In the genomic region with DNA sequence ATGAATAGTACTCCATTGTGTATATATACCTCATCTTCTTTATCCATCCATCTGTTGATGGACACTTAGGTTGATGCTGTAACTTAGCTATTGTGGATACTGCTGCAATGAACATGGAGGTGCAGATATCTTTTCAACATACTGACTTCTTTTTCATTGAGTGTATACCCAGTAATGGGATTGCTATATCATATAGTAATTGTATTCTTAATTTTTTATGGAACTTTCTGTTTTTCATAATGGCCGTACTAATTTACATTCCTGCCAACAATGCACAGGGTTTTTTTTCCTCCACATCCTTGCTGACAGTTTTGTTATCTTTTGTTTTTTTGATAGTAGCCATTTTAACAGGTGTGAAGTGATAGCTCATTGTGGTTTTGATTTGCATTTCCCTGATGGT, we compare ENCODE assay signal across 13 cellular contexts. TPM values are rescaled to one million over a fixed set of nuclear protein-coding genes. Genes with fewer than 3 reads are reported as not detected.
"Had no signal": no experiment of that assay in that cellular context is flagged by ENCODE, and none has a peak within 500 bp of the region (broad histone marks: within the 10 kb centered on the region; RNA-seq: fewer than 3 reads in every experiment).

No MANE protein-coding gene starts in this region.

- H3K36me3 Mint-ChIP-seq: activated naive CD8-positive, alpha-beta T cell treated with anti-CD3 and anti-CD28 coated beads, Interleukin-2, amount 10 ng/mL, durations not matched to agents 7 days and 5 days; natural killer cell treated with Interleukin-12 subunit alpha and Interleukin-12 subunit beta and Interleukin-15 and Interleukin-18, amount 100 ng/mL, for 72 hours had no signal

- H3K4me1 ChIP-seq: upper lobe of right lung had no signal

- ATAC-seq: natural killer cell treated with Interleukin-12 subunit alpha and Interleukin-12 subunit beta and Interleukin-15 and Interleukin-18, amount 100 ng/mL, for 72 hours; stimulated activated naive CD8-positive, alpha-beta T cell treated with anti-CD3 and anti-CD28 coated beads, Interleukin-15, amount 100 ng/mL, for 72 hours; upper lobe of right lung had no signal

- FAIRE-seq: keratinocyte had no signal

- H3K4me3 ChIP-seq: cardiac muscle cell, left ventricle myocardium inferior, upper lobe of right lung had no signal

- H3K27ac ChIP-seq: cardiac muscle cell, left ventricle myocardium inferior, upper lobe of right lung had no signal

- H3K4me3 Mint-ChIP-seq: activated naive CD8-positive, alpha-beta T cell treated with anti-CD3 and anti-CD28 coated beads, Interleukin-2, amount 10 ng/mL, durations not matched to agents 7 days and 5 days; activated T-helper 1 cell treated with anti-CD3 and anti-CD28 coated beads, Interleukin-12 subunit alpha, Interleukin-12 subunit beta, Interleukin-2, Interleukin-4 antibody, amounts not matched to agents 30 ng/mL and 10 ng/mL and 1 ng/mL, durations not matched to agents 14 hours and 24 hours and 36 hours; natural killer cell treated with Interleukin-12 subunit alpha and Interleukin-12 subunit beta and Interleukin-15 and Interleukin-18, amount 100 ng/mL, for 72 hours; stimulated activated naive CD8-positive, alpha-beta T cell treated with anti-CD3 and anti-CD28 coated beads, Interleukin-15, amount 100 ng/mL, for 72 hours had no signal

- H3K27ac Mint-ChIP-seq: activated naive CD8-positive, alpha-beta T cell treated with anti-CD3 and anti-CD28 coated beads, Interleukin-2, amount 10 ng/mL, durations not matched to agents 7 days and 5 days; activated T-helper 1 cell treated with anti-CD3 and anti-CD28 coated beads, Interleukin-12 subunit alpha, Interleukin-12 subunit beta, Interleukin-2, Interleukin-4 antibody, amounts not matched to agents 30 ng/mL and 10 ng/mL and 1 ng/mL, durations not matched to agents 14 hours and 24 hours and 36 hours; natural killer cell treated with Interleukin-12 subunit alpha and Interleukin-12 subunit beta and Interleukin-15 and Interleukin-18, amount 100 ng/mL, for 72 hours; stimulated activated naive CD8-positive, alpha-beta T cell treated with anti-CD3 and anti-CD28 coated beads, Interleukin-15, amount 100 ng/mL, for 72 hours had no signal

- H3K9me3 ChIP-seq: left ventricle myocardium inferior, upper lobe of right lung had no signal

- H3K27me3 ChIP-seq: cardiac muscle cell, upper lobe of right lung had no signal

- H3K9me3 Mint-ChIP-seq: activated naive CD8-positive, alpha-beta T cell treated with anti-CD3 and anti-CD28 coated beads, Interleukin-2, amount 10 ng/mL, durations not matched to agents 7 days and 5 days; activated T-helper 1 cell treated with anti-CD3 and anti-CD28 coated beads, Interleukin-12 subunit alpha, Interleukin-12 subunit beta, Interleukin-2, Interleukin-4 antibody, amounts not matched to agents 30 ng/mL and 10 ng/mL and 1 ng/mL, durations not matched to agents 14 hours and 24 hours and 36 hours; natural killer cell treated with Interleukin-12 subunit alpha and Interleukin-12 subunit beta and Interleukin-15 and Interleukin-18, amount 100 ng/mL, for 72 hours; stimulated activated naive CD8-positive, alpha-beta T cell treated with anti-CD3 and anti-CD28 coated beads, Interleukin-15, amount 100 ng/mL, for 72 hours had no signal

- DNase-seq: activated CD4-positive, alpha-beta T cell treated with anti-CD3 and anti-CD28 coated beads, Interleukin-2, amount 50 U/mL, for 1 hour; activated naive CD4-positive, alpha-beta T cell; activated naive CD8-positive, alpha-beta T cell treated with anti-CD3 and anti-CD28 coated beads, Interleukin-2, amount 10 ng/mL, durations not matched to agents 7 days and 5 days; aorta; erythroblast; left ventricle myocardium inferior; stimulated activated naive CD8-positive, alpha-beta T cell treated with anti-CD3 and anti-CD28 coated beads, Interleukin-15, amount 100 ng/mL, for 72 hours; upper lobe of right lung had no signal

- H3K36me3 ChIP-seq: cardiac muscle cell had no signal

RNA-seq across cellular contexts. Expression of a gene that starts 5.2 kb away (rescaled TPM):
- total RNA-seq: activated CD8-positive, alpha-beta memory T cell treated with anti-CD3 and anti-CD28 coated beads for 36 hours; activated naive CD8-positive, alpha-beta T cell treated with anti-CD3 and anti-CD28 coated beads, Interleukin-2, amount 10 ng/mL, durations not matched to agents 7 days and 5 days; activated T-helper 1 cell treated with anti-CD3 and anti-CD28 coated beads, Interleukin-12 subunit alpha, Interleukin-12 subunit beta, Interleukin-2, Interleukin-4 antibody, amounts not matched to agents 30 ng/mL and 10 ng/mL and 1 ng/mL, durations not matched to agents 14 hours and 24 hours and 36 hours; natural killer cell treated with Interleukin-12 subunit alpha and Interleukin-12 subunit beta and Interleukin-15 and Interleukin-18, amount 100 ng/mL, for 72 hours had no signal
